ENCODE assay signal across 8 cellular contexts in genomic region chr11:77473001-77473800, GRCh38. TPM values are rescaled to one million over a fixed set of nuclear protein-coding genes. Genes with fewer than 3 reads are reported as not detected.
DNase-seq lines count a peak whose midpoint lies in the region; ATAC-seq and TF ChIP-seq lines count a peak whose summit lies in the region.

No MANE protein-coding gene starts in this region.

- no peaks in the 10 kb centered on the region for H4K20me1 ChIP-seq in hepatocyte (ENCODE audit: insufficient read depth, poor library complexity, severe bottlenecking)

- peak overlapping the region; percentile 34 for H2AFZ ChIP-seq in hepatocyte

- no peak overlapping the region for H3K27ac ChIP-seq in SJSA1
- H3K27ac ChIP-seq in hepatocyte, result peak overlapping the region; percentile 92

- TF ChIP-seq CTCF in hepatocyte (IDR thresholded peaks at IDR 0.05; ENCODE audit: poor library complexity) (no peak), retinal pigment epithelial cell (conservative IDR thresholded peaks at IDR 0.05; ENCODE audit: low read depth, low read length) (no peak)

- H3K4me1 ChIP-seq in SJSA1 (replicated peaks) (no peaks in the 10 kb centered on the region), hepatocyte (ENCODE audit: insufficient read depth) (peaks cover 35% of the 10 kb centered on the region)

- ATAC-seq in HG03095 (IDR thresholded peaks at IDR 0.05; ENCODE audit: unreplicated experiment) (peak; percentile 34), HG03521 (IDR thresholded peaks at IDR 0.05; ENCODE audit: unreplicated experiment) (no peak)

- DNase-seq in NCI-H2196 (lab: John Stamatoyannopoulos, UW; ENCODE audit: unreplicated experiment), result peak; percentile 58
- no peak for DNase-seq in NCI-H2196 treated with DMSO at 0.1 percent for 48 hours (lab: John Stamatoyannopoulos, UW; ENCODE audit: unreplicated experiment)
- DNase-seq in SJSA1 (ENCODE audit: low read depth in 1 of 2, low spot score in 2 of 2), result no peak
- peak in 35 of 56 donors; percentile 7 to 78 (median 43) for DNase-seq in amygdala (lab: John Stamatoyannopoulos, UW)
- DNase-seq in hepatocyte (ENCODE audit: low spot score), result peak; percentile 77
- DNase-seq in retinal pigment epithelial cell (ENCODE audit: low read depth), result no peak

- H3K9me2 ChIP-seq in hepatocyte (replicated peaks; ENCODE audit: insufficient read depth), result no peaks in the 10 kb centered on the region

- peaks cover 36% of the 10 kb centered on the region for H3K79me2 ChIP-seq in hepatocyte

- H3K9me3 ChIP-seq in SJSA1 (replicated peaks) (no peaks in the 10 kb centered on the region), hepatocyte (ENCODE audit: low read depth) (no peaks in the 10 kb centered on the region)

- no peaks in the 10 kb centered on the region for H3K36me3 ChIP-seq in SJSA1
- H3K36me3 ChIP-seq in hepatocyte (replicated peaks; ENCODE audit: insufficient read depth, low read depth), result no peaks in the 10 kb centered on the region

- WGBS in hepatocyte (ENCODE audit: low lambda C conversion rate, missing lambda C conversion rate), result 0% methylated on average over 26 of the region's 79 CpGs

- no peaks in the 10 kb centered on the region for H3K27me3 ChIP-seq in SJSA1 (replicated peaks)
- H3K27me3 ChIP-seq in hepatocyte, result no peaks in the 10 kb centered on the region

- peak overlapping the region; percentile 34 for H3K4me3 ChIP-seq in SJSA1
- H3K4me3 ChIP-seq in hepatocyte, result peak overlapping the region; percentile 87
- H3K4me3 ChIP-seq in retinal pigment epithelial cell (ENCODE audit: low read length), result peak overlapping the region; percentile 69

- H3K4me2 ChIP-seq in hepatocyte, result peak overlapping the region; percentile 79

RNA-seq across cellular contexts. Expression of gene PAK1, which starts 0.7 kb away (rescaled TPM):
- 14.4 and 15.9 TPM in 2 replicates for total RNA-seq in SJSA1 (2014; rRNA removed; shearing (Covaris generic))
- total RNA-seq in hepatocyte, result 51.8 and 62.0 TPM in 2 replicates
- 30.3 and 31.6 TPM in 2 replicates for polyA plus RNA-seq in hepatocyte

Comparison
In these comparisons a context has a peak if more than half of its experiments do, and no peak if none do; other contexts are left out.
1. DNase-seq: peak in NCI-H2196 (single experiment), amygdala (35 of 56) and hepatocyte (single experiment); none in NCI-H2196 treated with DMSO at 0.1 percent for 48 hours (single experiment), SJSA1 (0 of 2) and retinal pigment epithelial cell (single experiment).
2. H3K4me3 ChIP-seq: peak in every context shown above with its lines; median percentile 87 in hepatocyte; 69 in retinal pigment epithelial cell; 34 in SJSA1.